In genomic region chr19:39645800-39646411, GRCh38 we compare ENCODE assay signal across 1 cellular context.
TF ChIP-seq lines count a peak whose summit lies in the region.

No MANE protein-coding gene starts in this region.

TF ChIP-seq in HepG2, 621 proteins besides CTCF, POLR2A, EP300 and RAD21 (continues in another document):
- TF ChIP-seq ZNF331 (CRISPR knock-in tag; IDR thresholded peaks at IDR 0.05), result 0 out of 2 replicates have a peak, but pooled peaks have one; percentile 13
- no peak for TF ChIP-seq HNRNPL (IDR thresholded peaks at IDR 0.05; ENCODE audit: low read depth, low read length)
- no peak for TF ChIP-seq PAX8 (CRISPR knock-in tag; IDR thresholded peaks at IDR 0.05; ENCODE audit: borderline replicate concordance)
- no peak for TF ChIP-seq NR0B2 (CRISPR knock-in tag; IDR thresholded peaks at IDR 0.05)
- no peak for TF ChIP-seq HNF4G (IDR thresholded peaks at IDR 0.05; ENCODE audit: borderline replicate concordance, low read depth, low read length)
- no peak for TF ChIP-seq HNF4G (CRISPR knock-in tag; IDR thresholded peaks at IDR 0.05; ENCODE audit: borderline replicate concordance, low read depth)
- TF ChIP-seq ZNF44 (CRISPR knock-in tag; IDR thresholded peaks at IDR 0.05), result no peak
- TF ChIP-seq TEF (CRISPR knock-in tag; IDR thresholded peaks at IDR 0.05), result peak; percentile 36; the same call in 1 of the 2 replicates
- no peak for TF ChIP-seq ARNTL (CRISPR knock-in tag; IDR thresholded peaks at IDR 0.05)
- no peak for TF ChIP-seq ZNF569 (CRISPR knock-in tag; IDR thresholded peaks at IDR 0.05; ENCODE audit: borderline replicate concordance)
- TF ChIP-seq POLR2AphosphoS2 (IDR thresholded peaks at IDR 0.05; ENCODE audit: low read depth, low read length), result no peak
- no peak for TF ChIP-seq CENPBD1 (CRISPR knock-in tag; IDR thresholded peaks at IDR 0.05; ENCODE audit: borderline replicate concordance, low read depth)
- TF ChIP-seq SP2 (CRISPR knock-in tag; IDR thresholded peaks at IDR 0.05), result no peak
- no peak for TF ChIP-seq ZNF3 (CRISPR knock-in tag; IDR thresholded peaks at IDR 0.05)
- TF ChIP-seq JUNB (CRISPR knock-in tag; IDR thresholded peaks at IDR 0.05; ENCODE audit: borderline replicate concordance), result no peak
- peak; percentile 97 for TF ChIP-seq EHMT2 (IDR thresholded peaks at IDR 0.05; ENCODE audit: borderline replicate concordance, low read depth, low read length)
- TF ChIP-seq STAT5B (CRISPR knock-in tag; IDR thresholded peaks at IDR 0.05), result no peak
- TF ChIP-seq GTF3A (CRISPR knock-in tag; conservative IDR thresholded peaks at IDR 0.05), result no peak
- TF ChIP-seq ZNF703 (CRISPR knock-in tag; IDR thresholded peaks at IDR 0.05; ENCODE audit: borderline replicate concordance), result no peak
- TF ChIP-seq PHB2 (IDR thresholded peaks at IDR 0.05; ENCODE audit: partially characterized antibody), result no peak
- TF ChIP-seq ELK4 (CRISPR knock-in tag; IDR thresholded peaks at IDR 0.05; ENCODE audit: borderline replicate concordance), result no peak
- TF ChIP-seq ZNF782 (CRISPR knock-in tag; IDR thresholded peaks at IDR 0.05; ENCODE audit: borderline replicate concordance), result no peak
- TF ChIP-seq KLF16 (CRISPR knock-in tag; IDR thresholded peaks at IDR 0.05), result peak in 1 of 2 experiments; percentile 52; a peak in 1 of 4 replicates
- TF ChIP-seq ZMYM3 (CRISPR knock-in tag; IDR thresholded peaks at IDR 0.05), result no peak
- TF ChIP-seq ZBTB33 (CRISPR knock-in tag; IDR thresholded peaks at IDR 0.05), result no peak
- TF ChIP-seq KMT2A (CRISPR knock-in tag; IDR thresholded peaks at IDR 0.05), result no peak
- TF ChIP-seq NFYB (CRISPR knock-in tag; IDR thresholded peaks at IDR 0.05), result no peak
- TF ChIP-seq NR1H2 (CRISPR knock-in tag; IDR thresholded peaks at IDR 0.05; ENCODE audit: borderline replicate concordance, low read depth), result no peak
- no peak for TF ChIP-seq UBTF (CRISPR knock-in tag; IDR thresholded peaks at IDR 0.05)
- TF ChIP-seq ZNF414 (CRISPR knock-in tag; IDR thresholded peaks at IDR 0.05), result no peak
- TF ChIP-seq ZNF180 (CRISPR knock-in tag; IDR thresholded peaks at IDR 0.05; ENCODE audit: borderline replicate concordance, low read depth), result no peak
- peak; percentile 32; the same call in 1 of the 2 replicates for TF ChIP-seq MTF1 (CRISPR knock-in tag; IDR thresholded peaks at IDR 0.05)
- no peak for TF ChIP-seq CBX1 (IDR thresholded peaks at IDR 0.05; ENCODE audit: low read depth)
- no peak for TF ChIP-seq BATF2 (CRISPR knock-in tag; IDR thresholded peaks at IDR 0.05)
- no peak for TF ChIP-seq CEBPG (CRISPR knock-in tag; IDR thresholded peaks at IDR 0.05)
- no peak for TF ChIP-seq CREB3 (CRISPR knock-in tag; IDR thresholded peaks at IDR 0.05)
- TF ChIP-seq TBX3 (IDR thresholded peaks at IDR 0.05; ENCODE audit: borderline replicate concordance), result no peak
- TF ChIP-seq E2F2 (CRISPR knock-in tag; IDR thresholded peaks at IDR 0.05; ENCODE audit: borderline replicate concordance), result no peak
- TF ChIP-seq DDIT3 (CRISPR knock-in tag; IDR thresholded peaks at IDR 0.05), result no peak
- no peak for TF ChIP-seq ARID4A (CRISPR knock-in tag; IDR thresholded peaks at IDR 0.05; ENCODE audit: borderline replicate concordance)
- TF ChIP-seq GABPB1 (CRISPR knock-in tag; IDR thresholded peaks at IDR 0.05), result no peak
- TF ChIP-seq ZNF562 (CRISPR knock-in tag; IDR thresholded peaks at IDR 0.05; ENCODE audit: borderline replicate concordance), result no peak
- TF ChIP-seq ZSCAN9 (CRISPR knock-in tag; IDR thresholded peaks at IDR 0.05; ENCODE audit: borderline replicate concordance), result peak; percentile 77; the same call in 1 of the 2 replicates
- no peak for TF ChIP-seq ZNF253 (CRISPR knock-in tag; IDR thresholded peaks at IDR 0.05; ENCODE audit: borderline replicate concordance)
- TF ChIP-seq ZKSCAN8 (CRISPR knock-in tag; IDR thresholded peaks at IDR 0.05; ENCODE audit: borderline replicate concordance), result no peak
- no peak for TF ChIP-seq ZFP82 (CRISPR knock-in tag; IDR thresholded peaks at IDR 0.05; ENCODE audit: borderline replicate concordance)
- no peak for TF ChIP-seq YY1 (IDR thresholded peaks at IDR 0.05; ENCODE audit: insufficient read depth, insufficient replicate concordance, low read depth, low read length)
- no peak for TF ChIP-seq REPIN1 (CRISPR knock-in tag; IDR thresholded peaks at IDR 0.05; ENCODE audit: borderline replicate concordance, low read depth)
